In genomic region chr3:125836141-125836551, GRCh38 we compare ENCODE assay signal across 7 cellular contexts.
DNase-seq lines count a peak whose midpoint lies in the region; ATAC-seq and TF ChIP-seq lines count a peak whose summit lies in the region.
"Not testable (repeated sequence)": the region's sequence is repeated elsewhere in the genome, so short reads cannot be mapped to it uniquely, and the experiment has no call there.

No MANE protein-coding gene starts in this region.

- not testable (repeated sequence) for H3K36me3 Mint-ChIP-seq in WTC11; effector memory CD8-positive, alpha-beta T cell (ENCODE audit: insufficient read depth)

- peak; percentile 7 for DNase-seq in HFF-Myc (ENCODE audit: extremely low read depth, low read depth)
- peak; percentile 26 for DNase-seq in NCI-H2227 (lab: John Stamatoyannopoulos, UW; ENCODE audit: unreplicated experiment)
- DNase-seq in WTC11 (ENCODE audit: low spot score): peak; percentile 19
- peak; percentile 42 for DNase-seq in activated naive CD4-positive, alpha-beta T cell treated with Interleukin-2 at 50 U/mL for 16 hours
- peak; percentile 19 to 60 (median 28) for DNase-seq in effector memory CD8-positive, alpha-beta T cell
- peak; percentile 11 for DNase-seq in iPS-NIHi7 (ENCODE audit: extremely low spot score)
- peak; percentile 14 for DNase-seq in retina

- H3K4me3 ChIP-seq in HFF-Myc (replicated peaks; ENCODE audit: low read depth, low read length): not testable (repeated sequence)

- not testable (repeated sequence) for TF ChIP-seq CTCF in HFF-Myc (IDR thresholded peaks at IDR 0.05; ENCODE audit: low read depth, low read length, missing control alignments); WTC11 (IDR thresholded peaks at IDR 0.05)

- POLR2A ChIA-PET in WTC11 (lab: Charles Lee): not testable (repeated sequence)

- H3K9me3 Mint-ChIP-seq in WTC11; effector memory CD8-positive, alpha-beta T cell: not testable (repeated sequence)

- ATAC-seq in WTC11; effector memory CD8-positive, alpha-beta T cell (replicated peaks): not testable (repeated sequence)

- H3K4me3 Mint-ChIP-seq in WTC11: not testable (repeated sequence)
- H3K4me3 Mint-ChIP-seq in effector memory CD8-positive, alpha-beta T cell: peak overlapping the region; percentile 70 to 93

- CTCF ChIA-PET in WTC11 (lab: Charles Lee): interaction anchor here (0.9 kb wide), 1 partner anchor 70 kb away, joined by 3 read pairs; no protein-coding TSS in a partner anchor

- H3K27ac Mint-ChIP-seq in WTC11: 0 out of 2 replicates have a peak overlapping the region, but pooled peaks have one; percentile 7
- peak overlapping the region; percentile 96 to 100 for H3K27ac Mint-ChIP-seq in effector memory CD8-positive, alpha-beta T cell

- peaks cover 40% of the 10 kb centered on the region for H3K4me1 Mint-ChIP-seq in WTC11
- peaks cover 13 to 29% of the 10 kb centered on the region in 2 donors for H3K4me1 Mint-ChIP-seq in effector memory CD8-positive, alpha-beta T cell (ENCODE audit: low read depth in 2 of 2)

- H3K27me3 Mint-ChIP-seq in WTC11 (ENCODE audit: low read depth); effector memory CD8-positive, alpha-beta T cell: not testable (repeated sequence)
